ENCODE assay signal across 8 cellular contexts in genomic region chr2:170409164-170409535, GRCh38.
DNase-seq lines count a peak whose midpoint lies in the region; ATAC-seq, FAIRE-seq and TF ChIP-seq lines count a peak whose summit lies in the region.

No MANE protein-coding gene starts in this region.

- TF ChIP-seq CTCF in D721Med (IDR thresholded peaks at IDR 0.05; ENCODE audit: insufficient read depth, missing control alignments) (peak; percentile 92), IMR-90 (conservative IDR thresholded peaks at IDR 0.05; ENCODE audit: low read depth, low read length) (peak; percentile 76), esophagus squamous epithelium (IDR thresholded peaks at IDR 0.05) (peak; percentile 61 to 88 (median 82)), neural crest cell (conservative IDR thresholded peaks at IDR 0.05) (peak; percentile 94)

- POLR2A ChIA-PET in IMR-90 (lab: Charles Lee; ENCODE audit: unreplicated experiment): no interaction called here

- peak overlapping the region; percentile 78 for H3K4me2 ChIP-seq in IMR-90 (ENCODE audit: low read depth, low read length)

- H4K5ac ChIP-seq in IMR-90 (ENCODE audit: low read depth, low read length): no peak overlapping the region

- H2AFZ ChIP-seq in IMR-90 (replicated peaks; ENCODE audit: low read length, poor library complexity): no peak overlapping the region

- no peaks in the 10 kb centered on the region for H4K20me1 ChIP-seq in IMR-90 (ENCODE audit: insufficient read depth, low read length)

- H2BK120ac ChIP-seq in IMR-90 (ENCODE audit: low read depth, low read length): no peak overlapping the region

- H3K9me1 ChIP-seq in IMR-90 (ENCODE audit: insufficient read depth, low read length): no peaks in the 10 kb centered on the region

- no peak overlapping the region for H3K18ac ChIP-seq in IMR-90 (ENCODE audit: low read depth, low read length)

- intact Hi-C loops in IMR-90 (cut with micrococcal nuclease): loop anchor here (1.0 to 10.0 kb wide), 3 partner anchors 296 to 957 kb away; no protein-coding TSS in a partner anchor
- intact Hi-C loops in esophagus squamous epithelium (cut with DNase I): loop anchor here (5.0 kb wide), 1 partner anchor 403 kb away; no protein-coding TSS in a partner anchor

- H3K36me3 Mint-ChIP-seq in neural crest cell (ENCODE audit: low read depth): no peaks in the 10 kb centered on the region

- H3K9me3 Mint-ChIP-seq in neural crest cell: no peaks in the 10 kb centered on the region

- no peak overlapping the region for H2BK20ac ChIP-seq in IMR-90 (ENCODE audit: low read depth, low read length)

- no peak overlapping the region for H2AK9ac ChIP-seq in IMR-90 (replicated peaks; ENCODE audit: low read depth, low read length, poor library complexity)

- TF ChIP-seq POLR2A in IMR-90 (IDR thresholded peaks at IDR 0.05; ENCODE audit: low read depth, low read length) (no peak), esophagus squamous epithelium (IDR thresholded peaks at IDR 0.05) (no peak)

- no peak overlapping the region for H3K9ac ChIP-seq in IMR-90 (ENCODE audit: low read depth, low read length)

- in situ Hi-C loops in IMR-90 (cut with MboI; ENCODE audit: low sequenced_read_pairs): loop anchor here (10.0 kb wide), 1 partner anchor 406 kb away; the partner anchor contains the start of gene GAD1

- H3K27me3 ChIP-seq in IMR-90 (ENCODE audit: control insufficient read depth, insufficient read depth, low read length): no peaks in the 10 kb centered on the region; the same call in 1 of the 2 replicates
- H3K27me3 ChIP-seq in esophagus squamous epithelium: peaks cover 0 to 29% (median 0%) of the 10 kb centered on the region in 4 donors

- no peak for DNase-seq in D721Med (ENCODE audit: insufficient read length, low spot score)
- DNase-seq in IMR-90: peak; percentile 61
- peak; percentile 91 for DNase-seq in OCI-M1 (lab: John Stamatoyannopoulos, UW)
- peak; percentile 64 for DNase-seq in activated T-cell treated with anti-CD3 and anti-CD28 coated beads for 48 hours (ENCODE audit: low read depth)
- peak; percentile 0 for DNase-seq in esophagus squamous epithelium (lab: John Stamatoyannopoulos, UW)
- peak; percentile 82 for DNase-seq in neural crest cell (ENCODE audit: low read depth, low spot score)
- DNase-seq in stimulated activated naive CD8-positive, alpha-beta T cell treated with anti-CD3 and anti-CD28 coated beads, Interleukin-15, Interleukin-2, amounts not matched to agents 100 U/mL and 50 U/mL, for 24 hours: peak; percentile 79

- H3K4me1 Mint-ChIP-seq in neural crest cell: peaks cover 6% of the 10 kb centered on the region

- H3K4me3 Mint-ChIP-seq in neural crest cell: peak overlapping the region; percentile 36

- no peaks in the 10 kb centered on the region for H3K4me1 ChIP-seq in IMR-90 (ENCODE audit: control insufficient read depth, insufficient read depth, low read length)
- peaks cover 0 to 10% (median 6%) of the 10 kb centered on the region in 3 donors for H3K4me1 ChIP-seq in esophagus squamous epithelium

- no peak overlapping the region for H2BK15ac ChIP-seq in IMR-90 (ENCODE audit: low read depth, low read length)

- no peak overlapping the region for H3K27ac Mint-ChIP-seq in neural crest cell (ENCODE audit: unreplicated experiment)

- peaks cover 41% of the 10 kb centered on the region for H3K27me3 Mint-ChIP-seq in neural crest cell (ENCODE audit: low read depth)

- H4K8ac ChIP-seq in IMR-90 (ENCODE audit: low read depth in 2 of 2, low read length in 2 of 2): no peak overlapping the region

- no peaks in the 10 kb centered on the region for H3K9me3 ChIP-seq in IMR-90 (ENCODE audit: control insufficient read depth, insufficient read depth, low read length)
- H3K9me3 ChIP-seq in esophagus squamous epithelium: no peaks in the 10 kb centered on the region

- BruUV-seq in IMR-90 (replicated peaks; lab: Mats Ljungman, UMichigan): no TSS peak

- no peak for FAIRE-seq in D721Med (lab: Jason Lieb, UNC)

- H3K14ac ChIP-seq in IMR-90 (replicated peaks; ENCODE audit: low read depth, low read length): no peak overlapping the region

- H2AK5ac ChIP-seq in IMR-90 (ENCODE audit: low read depth, low read length): no peak overlapping the region

- no peak overlapping the region for H3K4ac ChIP-seq in IMR-90 (ENCODE audit: low read depth, low read length)

- H3K79me1 ChIP-seq in IMR-90 (ENCODE audit: low read depth in 1 of 2, low read length in 2 of 2): no peaks in the 10 kb centered on the region

- H4K91ac ChIP-seq in IMR-90 (ENCODE audit: insufficient read depth, low read depth, low read length): no peak overlapping the region

- no peak overlapping the region for H3K23ac ChIP-seq in IMR-90 (ENCODE audit: low read depth, low read length)

- H2BK5ac ChIP-seq in IMR-90 (ENCODE audit: low read depth, low read length, poor library complexity, severe bottlenecking): no peak overlapping the region

- TF ChIP-seq RAD21 in IMR-90 (IDR thresholded peaks at IDR 0.05; ENCODE audit: low read length): peak; percentile 66

- dilution Hi-C loops in IMR-90 (cut with HindIII; ENCODE audit: low sequenced_read_pairs, unreplicated experiment): loop anchor here (25.0 kb wide), 1 partner anchor 403 kb away; the partner anchor contains the start of gene GAD1

- H3K27ac ChIP-seq in IMR-90 (ENCODE audit: insufficient read depth, low read length): no peak overlapping the region
- no peak overlapping the region for H3K27ac ChIP-seq in esophagus squamous epithelium

- H3K4me3 ChIP-seq in IMR-90 (ENCODE audit: insufficient read depth, low read depth, low read length): no peak overlapping the region
- peak overlapping the region in 1 of 4 donors; percentile 45 for H3K4me3 ChIP-seq in esophagus squamous epithelium

- H3K56ac ChIP-seq in IMR-90 (ENCODE audit: extremely low read depth, insufficient read depth, low read length): no peak overlapping the region

- ATAC-seq in IMR-90 (ENCODE audit: low read depth) (peak; percentile 62), GM18870 (IDR thresholded peaks at IDR 0.05; ENCODE audit: unreplicated experiment) (no peak)
- peak; percentile 65 for ATAC-seq in stimulated activated naive CD8-positive, alpha-beta T cell treated with anti-CD3 and anti-CD28 coated beads, Interleukin-15, Interleukin-2, amounts not matched to agents 100 U/mL and 50 U/mL, for 24 hours

- H3K36me3 ChIP-seq in IMR-90 (ENCODE audit: control insufficient read depth, insufficient read depth, low read length): no peaks in the 10 kb centered on the region
- H3K36me3 ChIP-seq in esophagus squamous epithelium: no peaks in the 10 kb centered on the region

- CTCF ChIA-PET in IMR-90 (lab: Yijun Ruan, JAX): interaction anchor here (0.7 to 1.6 kb wide), 12 partner anchors 9 to 404 kb away, joined by 3 to 6 read pairs (median 4); no protein-coding TSS in a partner anchor

- 8% methylated on average over 2 of the region's 9 CpGs; no CpG with 5 or more reads in 1 of the 2 experiments for WGBS in IMR-90 (ENCODE audit: extremely low coverage in 2 of 2, insufficient read length in 1 of 2), 2 experiments
- WGBS in esophagus squamous epithelium, 2 donors: 3% methylated on average over 9 of the region's 9 CpGs

TF ChIP-seq in IMR-90, 13 proteins besides CTCF, POLR2A, EP300 and RAD21:
- TF ChIP-seq SMC3 (IDR thresholded peaks at IDR 0.05; ENCODE audit: low read depth, low read length) (peak; percentile 65), MXI1 (IDR thresholded peaks at IDR 0.05; ENCODE audit: borderline replicate concordance, low read depth, low read length) (no peak), ELK1 (IDR thresholded peaks at IDR 0.05; ENCODE audit: borderline replicate concordance, low read depth, low read length) (no peak), CHD1 (IDR thresholded peaks at IDR 0.05; ENCODE audit: low read depth, low read length) (no peak), RCOR1 (IDR thresholded peaks at IDR 0.05; ENCODE audit: insufficient replicate concordance, low read length) (no peak), RFX5 (IDR thresholded peaks at IDR 0.05; ENCODE audit: low read depth, low read length) (no peak), MAFK (IDR thresholded peaks at IDR 0.05; ENCODE audit: low read depth, low read length) (no peak), FOS (IDR thresholded peaks at IDR 0.05; ENCODE audit: low read depth, low read length) (no peak)
